Comparison of ENCODE assay signal across 12 cellular contexts in the genomic region with DNA sequence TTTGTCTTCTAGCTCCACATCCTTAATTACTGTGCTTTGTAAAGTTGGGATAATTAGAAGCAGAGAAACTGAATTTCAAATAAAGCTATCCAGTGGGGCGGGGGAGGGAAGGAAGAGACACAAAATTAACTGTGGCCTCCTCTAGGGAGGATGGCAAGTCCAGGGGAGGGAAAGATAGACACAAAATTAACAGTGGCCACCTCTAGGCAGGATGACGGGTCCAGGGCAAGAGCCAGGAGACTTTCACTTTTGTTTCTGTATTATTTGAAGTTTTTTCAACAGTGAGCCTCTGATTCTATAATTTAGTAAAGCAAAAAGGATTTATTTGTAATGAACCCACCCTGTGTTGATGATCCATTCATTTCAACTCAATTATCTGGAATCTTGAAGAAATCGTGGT.
DNase-seq lines count a peak whose midpoint lies in the region; ATAC-seq, FAIRE-seq and TF ChIP-seq lines count a peak whose summit lies in the region.
"Had no signal": no experiment of that assay in that cellular context is flagged by ENCODE, and none has a peak within 500 bp of the region (broad histone marks: within the 10 kb centered on the region; RNA-seq: fewer than 3 reads in every experiment).

No MANE protein-coding gene starts in this region.

- no peaks in the 10 kb centered on the region for H3K9me2 ChIP-seq in PC-9 (ENCODE audit: insufficient read depth)

- 64% methylated on average over 3 of the region's 3 CpGs; no CpG with 5 or more reads in 1 of the 2 experiments for WGBS in H1 (ENCODE audit: extremely low coverage in 1 of 2, insufficient coverage in 1 of 2, insufficient read length in 1 of 2, insufficient replicate concordance in 2 of 2, low coverage in 1 of 2, low lambda C conversion rate in 2 of 2, missing lambda C conversion rate in 1 of 2), 2 experiments
- WGBS in smooth muscle cell (ENCODE audit: low lambda C conversion rate): 81% methylated on average over 3 of the region's 3 CpGs

- CTCF ChIA-PET in H1 (lab: Charles Lee; ENCODE audit: partially characterized antibody) (interaction anchor here (0.8 to 2.4 kb wide), 3 partner anchors 9 to 43 kb away, joined by 4 to 11 read pairs (median 5); no protein-coding TSS in a partner anchor), PC-9 (lab: Charles Lee) (no interaction called here)

- no peak overlapping the region for H2AFZ ChIP-seq in OCI-LY3 (ENCODE audit: low read depth, low read length)
- peak overlapping the region; percentile 89 for H2AFZ ChIP-seq in H1 (ENCODE audit: low read length)
- peak overlapping the region; percentile 76 for H2AFZ ChIP-seq in smooth muscle cell (ENCODE audit: low read depth)
- H2AFZ ChIP-seq in PC-9: no peak overlapping the region

- H3F3A ChIP-seq in smooth muscle cell (ENCODE audit: low read depth): no peaks in the 10 kb centered on the region
- no peaks in the 10 kb centered on the region for H3F3A ChIP-seq in PC-9 (ENCODE audit: insufficient read depth, low read depth)

- H4K5ac ChIP-seq in H1 (ENCODE audit: insufficient read length, low read depth, low read length): no peak overlapping the region

- H3K27ac ChIP-seq in OCI-LY3 (ENCODE audit: low read length): no peak overlapping the region
- H3K27ac ChIP-seq in H1 (ENCODE audit: low read depth, low read length): no peak overlapping the region
- no peak overlapping the region for H3K27ac ChIP-seq in smooth muscle cell (ENCODE audit: low read depth)
- H3K27ac ChIP-seq in PC-9: no peak overlapping the region
- H3K27ac ChIP-seq: 22Rv1, suprapubic skin had no signal

- H3K9me3 ChIP-seq in OCI-LY3 (ENCODE audit: insufficient read depth, low read length) (no peaks in the 10 kb centered on the region), H1 (ENCODE audit: insufficient read depth in 2 of 2, low read depth in 1 of 2, low read length in 1 of 2) (no peaks in the 10 kb centered on the region), smooth muscle cell (replicated peaks; ENCODE audit: low read depth) (no peaks in the 10 kb centered on the region), PC-9 (ENCODE audit: insufficient read depth, low read depth) (no peaks in the 10 kb centered on the region)
- H3K9me3 ChIP-seq: suprapubic skin had no signal

- H3K4me3 ChIP-seq in OCI-LY3 (ENCODE audit: low read length) (no peak overlapping the region), H1 (ENCODE audit: extremely low read depth in 1 of 4, insufficient read depth in 2 of 4, low read depth in 3 of 4, low read length in 4 of 4) (peak overlapping the region in 3 of 4 experiments; percentile 23 to 47 (median 38); a peak in 4 of 8 replicates), smooth muscle cell (peak overlapping the region; percentile 40), PC-9 (no peak overlapping the region)
- H3K4me3 ChIP-seq: suprapubic skin had no signal

- no peaks in the 10 kb centered on the region for H3K27me3 ChIP-seq in OCI-LY3 (ENCODE audit: low read depth, low read length)
- no peaks in the 10 kb centered on the region; a peak in 1 of 7 replicates for H3K27me3 ChIP-seq in H1 (replicated peaks in 1 of 4; ENCODE audit: control insufficient read depth in 3 of 4, extremely low read depth in 1 of 4, insufficient read depth in 3 of 4, low read length in 3 of 4)
- H3K27me3 ChIP-seq in smooth muscle cell (ENCODE audit: low read depth): peaks cover 33% of the 10 kb centered on the region
- peaks cover 3% of the 10 kb centered on the region for H3K27me3 ChIP-seq in PC-9 (ENCODE audit: insufficient read depth, low read depth)
- H3K27me3 ChIP-seq: suprapubic skin had no signal

- H3K4me1 ChIP-seq in OCI-LY3 (ENCODE audit: low read length) (no peaks in the 10 kb centered on the region), H1 (replicated peaks in 1 of 4; ENCODE audit: control insufficient read depth in 3 of 4, insufficient read depth in 4 of 4, low read length in 3 of 4) (peaks cover 0 to 5% (median 3%) of the 10 kb centered on the region in 4 experiments; a peak in 4 of 7 replicates), smooth muscle cell (ENCODE audit: low read depth) (peaks cover 11% of the 10 kb centered on the region), PC-9 (replicated peaks; ENCODE audit: insufficient read depth) (no peaks in the 10 kb centered on the region)
- H3K4me1 ChIP-seq: suprapubic skin had no signal

- H3K36me3 ChIP-seq in OCI-LY3 (replicated peaks; ENCODE audit: low read depth, low read length) (no peaks in the 10 kb centered on the region), H1 (ENCODE audit: control insufficient read depth in 2 of 4, insufficient read depth in 4 of 4, low read length in 3 of 4) (no peaks in the 10 kb centered on the region), smooth muscle cell (ENCODE audit: low read depth) (no peaks in the 10 kb centered on the region), PC-9 (ENCODE audit: low read depth) (no peaks in the 10 kb centered on the region)
- H3K36me3 ChIP-seq: suprapubic skin had no signal

- H3K4me2 ChIP-seq in OCI-LY3 (ENCODE audit: low read length) (peak overlapping the region; percentile 5; the same call in 1 of the 2 replicates), H1 (ENCODE audit: insufficient read depth in 1 of 2, low read depth in 2 of 2, low read length in 2 of 2) (peak overlapping the region; percentile 66 to 70), smooth muscle cell (peak overlapping the region; percentile 80), PC-9 (no peak overlapping the region)

- TF ChIP-seq CTCF in OCI-LY3 (IDR thresholded peaks at IDR 0.05; ENCODE audit: low read depth, low read length) (no peak), H1 (IDR thresholded peaks at IDR 0.05; ENCODE audit: control extremely low read depth in 1 of 3, insufficient read depth in 1 of 3, low read depth in 1 of 3, low read length in 3 of 3) (no peak), smooth muscle cell (IDR thresholded peaks at IDR 0.05; ENCODE audit: borderline replicate concordance, insufficient read depth, poor library complexity, severe bottlenecking) (no peak), PC-9 (conservative IDR thresholded peaks at IDR 0.05) (no peak)

- no peak for TF ChIP-seq RAD21 in H1 (IDR thresholded peaks at IDR 0.05 in 1 of 2, conservative IDR thresholded peaks at IDR 0.05 in 1 of 2; ENCODE audit: low read depth in 2 of 2, low read length in 2 of 2)

- H3K9ac ChIP-seq in OCI-LY3 (ENCODE audit: low read length) (no peak overlapping the region), H1 (replicated peaks in 1 of 4; ENCODE audit: extremely low read depth in 1 of 4, low read depth in 3 of 4, low read length in 3 of 4) (no peak overlapping the region), smooth muscle cell (ENCODE audit: low read depth) (no peak overlapping the region)

- no peak overlapping the region for H4K8ac ChIP-seq in H1 (ENCODE audit: extremely low read depth, insufficient read depth, low read length)

- TF ChIP-seq EP300 in H1 (IDR thresholded peaks at IDR 0.05; ENCODE audit: borderline replicate concordance in 1 of 2, low read depth in 2 of 2, low read length in 2 of 2): no peak

- no peak overlapping the region for H4K91ac ChIP-seq in H1 (replicated peaks; ENCODE audit: insufficient read length, low read length)

- H2AK5ac ChIP-seq in H1 (ENCODE audit: low read depth, low read length): no peak overlapping the region

- no peaks in the 10 kb centered on the region for H3K79me1 ChIP-seq in H1 (ENCODE audit: low read depth, low read length)

- ATAC-seq in HG02981 (IDR thresholded peaks at IDR 0.05; ENCODE audit: unreplicated experiment) (no peak), GM21447 (IDR thresholded peaks at IDR 0.05; ENCODE audit: unreplicated experiment) (no peak)

- BruUV-seq in PC-9 (replicated peaks; lab: Mats Ljungman, UMichigan): no TSS peak

- H3K23me2 ChIP-seq in H1 (ENCODE audit: low read depth, low read length): no peaks in the 10 kb centered on the region

- H3K4ac ChIP-seq in H1 (replicated peaks; ENCODE audit: insufficient read length, low read depth, low read length): no peak overlapping the region

- H3K79me2 ChIP-seq in OCI-LY3 (ENCODE audit: low read length) (no peaks in the 10 kb centered on the region), H1 (ENCODE audit: control insufficient read depth in 1 of 2, insufficient read depth in 2 of 2, low read length in 2 of 2) (no peaks in the 10 kb centered on the region), smooth muscle cell (ENCODE audit: low read depth) (no peaks in the 10 kb centered on the region), PC-9 (ENCODE audit: low read depth) (no peaks in the 10 kb centered on the region)

- no peak overlapping the region for H3K23ac ChIP-seq in H1 (ENCODE audit: insufficient read length)

- H3K18ac ChIP-seq in H1 (ENCODE audit: extremely low read depth, low read length): no peak overlapping the region

- H2BK12ac ChIP-seq in H1 (ENCODE audit: low read depth, low read length): no peak overlapping the region

- no peak overlapping the region for H2BK20ac ChIP-seq in H1 (ENCODE audit: low read length)

- no peak overlapping the region for H2BK5ac ChIP-seq in H1 (ENCODE audit: low read depth, low read length)

- DNase-seq in DMS53 (lab: John Stamatoyannopoulos, UW): peak; percentile 45
- no peak for DNase-seq in DMS53 treated with DMSO at 0.1 percent for 48 hours (lab: John Stamatoyannopoulos, UW; ENCODE audit: unreplicated experiment)
- DNase-seq in H1 (ENCODE audit: low read depth in 1 of 2, low spot score in 2 of 2): no peak
- no peak for DNase-seq in smooth muscle cell (lab: John Stamatoyannopoulos, UW; ENCODE audit: unreplicated experiment)
- DNase-seq in PC-9: no peak
- DNase-seq: HFFc6, mammary epithelial cell had no signal

- H3K56ac ChIP-seq in H1 (replicated peaks; ENCODE audit: insufficient read length, low read depth, low read length): no peak overlapping the region

- no peak overlapping the region for H3K14ac ChIP-seq in H1 (ENCODE audit: insufficient read length)

- no peak overlapping the region for H2BK120ac ChIP-seq in H1 (replicated peaks; ENCODE audit: low read depth, low read length)

- H2BK15ac ChIP-seq in H1 (ENCODE audit: low read length): no peak overlapping the region

- intact Hi-C loops in PC-9 (cut with micrococcal nuclease; ENCODE audit: unreplicated experiment): no loop called here

- no peak for TF ChIP-seq POLR2A in H1 (IDR thresholded peaks at IDR 0.05; ENCODE audit: control extremely low read depth in 1 of 2, low read depth in 2 of 2, low read length in 2 of 2)

- H4K20me1 ChIP-seq in OCI-LY3 (ENCODE audit: insufficient read depth, low read length) (no peaks in the 10 kb centered on the region), H1 (replicated peaks in 1 of 2; ENCODE audit: control insufficient read depth in 1 of 2, insufficient read depth in 2 of 2, low read length in 2 of 2) (no peaks in the 10 kb centered on the region), smooth muscle cell (ENCODE audit: low read depth) (no peaks in the 10 kb centered on the region), PC-9 (ENCODE audit: insufficient read depth) (no peaks in the 10 kb centered on the region)

- no peak for FAIRE-seq in H1 (lab: Jason Lieb, UNC)

- POLR2A ChIA-PET in H1 (lab: Charles Lee; ENCODE audit: partially characterized antibody) (no interaction called here), PC-9 (lab: Charles Lee; ENCODE audit: unreplicated experiment) (no interaction called here)

TF ChIP-seq in H1, 55 proteins besides CTCF, POLR2A, EP300 and RAD21 (continues in another document):
- TF ChIP-seq ASH2L (IDR thresholded peaks at IDR 0.05; ENCODE audit: low read length): peak; percentile 31

Comparison
In these comparisons a context has a peak if more than half of its experiments do, and no peak if none do; other contexts are left out.
1. H2AFZ ChIP-seq: peak in H1 (single experiment) and smooth muscle cell (single experiment); none in OCI-LY3 (single experiment) and PC-9 (single experiment).
2. H3K4me3 ChIP-seq: peak in H1 (3 of 4) and smooth muscle cell (single experiment); none in OCI-LY3 (single experiment) and PC-9 (single experiment).